ENCODE assay signal across 1 cellular context in the genomic region with DNA sequence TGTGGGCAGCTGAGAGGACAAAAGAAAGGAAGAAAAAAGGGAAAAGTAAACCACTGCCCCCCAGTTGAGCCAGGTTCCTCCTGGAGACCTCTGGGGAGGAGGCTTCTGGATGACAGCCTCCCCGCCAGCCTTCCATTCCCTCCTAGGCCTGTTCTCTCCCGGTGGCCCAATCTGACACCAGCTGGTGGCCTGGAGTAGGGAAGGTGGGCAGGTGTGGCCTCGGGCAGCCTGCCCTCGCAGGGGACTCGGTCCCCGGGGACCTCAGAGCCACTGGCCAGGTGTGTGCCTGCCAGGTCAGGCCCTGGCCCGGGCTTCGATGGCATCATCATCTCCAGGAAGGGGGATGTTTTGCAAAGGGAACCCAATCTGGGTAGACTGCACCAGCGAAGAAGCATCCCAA.
TF ChIP-seq lines count a peak whose summit lies in the region.

No MANE protein-coding gene starts in this region.

TF ChIP-seq in GM23338, 12 proteins besides CTCF, POLR2A, EP300 and RAD21 (continued from another document):
- TF ChIP-seq, protein P1, sequence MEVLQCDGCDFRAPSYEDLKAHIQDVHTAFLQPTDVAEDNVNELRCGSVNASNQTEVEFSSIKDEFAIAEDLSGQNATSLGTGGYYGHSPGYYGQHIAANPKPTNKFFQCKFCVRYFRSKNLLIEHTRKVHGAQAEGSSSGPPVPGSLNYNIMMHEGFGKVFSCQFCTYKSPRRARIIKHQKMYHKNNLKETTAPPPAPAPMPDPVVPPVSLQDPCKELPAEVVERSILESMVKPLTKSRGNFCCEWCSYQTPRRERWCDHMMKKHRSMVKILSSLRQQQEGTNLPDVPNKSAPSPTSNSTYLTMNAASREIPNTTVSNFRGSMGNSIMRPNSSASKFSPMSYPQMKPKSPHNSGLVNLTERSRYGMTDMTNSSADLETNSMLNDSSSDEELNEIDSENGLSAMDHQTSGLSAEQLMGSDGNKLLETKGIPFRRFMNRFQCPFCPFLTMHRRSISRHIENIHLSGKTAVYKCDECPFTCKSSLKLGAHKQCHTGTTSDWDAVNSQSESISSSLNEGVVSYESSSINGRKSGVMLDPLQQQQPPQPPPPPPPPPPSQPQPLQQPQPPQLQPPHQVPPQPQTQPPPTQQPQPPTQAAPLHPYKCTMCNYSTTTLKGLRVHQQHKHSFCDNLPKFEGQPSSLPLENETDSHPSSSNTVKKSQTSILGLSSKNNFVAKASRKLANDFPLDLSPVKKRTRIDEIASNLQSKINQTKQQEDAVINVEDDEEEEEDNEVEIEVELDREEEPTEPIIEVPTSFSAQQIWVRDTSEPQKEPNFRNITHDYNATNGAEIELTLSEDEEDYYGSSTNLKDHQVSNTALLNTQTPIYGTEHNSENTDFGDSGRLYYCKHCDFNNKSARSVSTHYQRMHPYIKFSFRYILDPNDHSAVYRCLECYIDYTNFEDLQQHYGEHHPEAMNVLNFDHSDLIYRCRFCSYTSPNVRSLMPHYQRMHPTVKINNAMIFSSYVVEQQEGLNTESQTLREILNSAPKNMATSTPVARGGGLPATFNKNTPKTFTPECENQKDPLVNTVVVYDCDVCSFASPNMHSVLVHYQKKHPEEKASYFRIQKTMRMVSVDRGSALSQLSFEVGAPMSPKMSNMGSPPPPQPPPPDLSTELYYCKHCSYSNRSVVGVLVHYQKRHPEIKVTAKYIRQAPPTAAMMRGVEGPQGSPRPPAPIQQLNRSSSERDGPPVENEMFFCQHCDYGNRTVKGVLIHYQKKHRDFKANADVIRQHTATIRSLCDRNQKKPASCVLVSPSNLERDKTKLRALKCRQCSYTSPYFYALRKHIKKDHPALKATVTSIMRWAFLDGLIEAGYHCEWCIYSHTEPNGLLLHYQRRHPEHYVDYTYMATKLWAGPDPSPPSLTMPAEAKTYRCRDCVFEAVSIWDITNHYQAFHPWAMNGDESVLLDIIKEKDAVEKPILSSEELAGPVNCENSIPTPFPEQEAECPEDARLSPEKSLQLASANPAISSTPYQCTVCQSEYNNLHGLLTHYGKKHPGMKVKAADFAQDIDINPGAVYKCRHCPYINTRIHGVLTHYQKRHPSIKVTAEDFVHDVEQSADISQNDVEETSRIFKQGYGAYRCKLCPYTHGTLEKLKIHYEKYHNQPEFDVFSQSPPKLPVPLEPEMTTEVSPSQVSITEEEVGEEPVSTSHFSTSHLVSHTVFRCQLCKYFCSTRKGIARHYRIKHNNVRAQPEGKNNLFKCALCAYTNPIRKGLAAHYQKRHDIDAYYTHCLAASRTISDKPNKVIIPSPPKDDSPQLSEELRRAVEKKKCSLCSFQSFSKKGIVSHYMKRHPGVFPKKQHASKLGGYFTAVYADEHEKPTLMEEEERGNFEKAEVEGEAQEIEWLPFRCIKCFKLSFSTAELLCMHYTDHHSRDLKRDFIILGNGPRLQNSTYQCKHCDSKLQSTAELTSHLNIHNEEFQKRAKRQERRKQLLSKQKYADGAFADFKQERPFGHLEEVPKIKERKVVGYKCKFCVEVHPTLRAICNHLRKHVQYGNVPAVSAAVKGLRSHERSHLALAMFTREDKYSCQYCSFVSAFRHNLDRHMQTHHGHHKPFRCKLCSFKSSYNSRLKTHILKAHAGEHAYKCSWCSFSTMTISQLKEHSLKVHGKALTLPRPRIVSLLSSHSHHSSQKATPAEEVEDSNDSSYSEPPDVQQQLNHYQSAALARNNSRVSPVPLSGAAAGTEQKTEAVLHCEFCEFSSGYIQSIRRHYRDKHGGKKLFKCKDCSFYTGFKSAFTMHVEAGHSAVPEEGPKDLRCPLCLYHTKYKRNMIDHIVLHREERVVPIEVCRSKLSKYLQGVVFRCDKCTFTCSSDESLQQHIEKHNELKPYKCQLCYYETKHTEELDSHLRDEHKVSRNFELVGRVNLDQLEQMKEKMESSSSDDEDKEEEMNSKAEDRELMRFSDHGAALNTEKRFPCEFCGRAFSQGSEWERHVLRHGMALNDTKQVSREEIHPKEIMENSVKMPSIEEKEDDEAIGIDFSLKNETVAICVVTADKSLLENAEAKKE (CRISPR knock-in tag; IDR thresholded peaks at IDR 0.05) = no peak
- TF ChIP-seq JUNB (IDR thresholded peaks at IDR 0.05; ENCODE audit: unreplicated experiment) = no peak
- TF ChIP-seq NANOG (IDR thresholded peaks at IDR 0.05; ENCODE audit: borderline replicate concordance) = no peak
- no peak for TF ChIP-seq ZNF331 (CRISPR knock-in tag; IDR thresholded peaks at IDR 0.05; ENCODE audit: low read depth)
- TF ChIP-seq EZH2phosphoT487 (IDR thresholded peaks at IDR 0.05; ENCODE audit: unreplicated experiment) = no peak
- no peak for TF ChIP-seq STAT1 (IDR thresholded peaks at IDR 0.05; ENCODE audit: unreplicated experiment)
- TF ChIP-seq, protein P2, sequence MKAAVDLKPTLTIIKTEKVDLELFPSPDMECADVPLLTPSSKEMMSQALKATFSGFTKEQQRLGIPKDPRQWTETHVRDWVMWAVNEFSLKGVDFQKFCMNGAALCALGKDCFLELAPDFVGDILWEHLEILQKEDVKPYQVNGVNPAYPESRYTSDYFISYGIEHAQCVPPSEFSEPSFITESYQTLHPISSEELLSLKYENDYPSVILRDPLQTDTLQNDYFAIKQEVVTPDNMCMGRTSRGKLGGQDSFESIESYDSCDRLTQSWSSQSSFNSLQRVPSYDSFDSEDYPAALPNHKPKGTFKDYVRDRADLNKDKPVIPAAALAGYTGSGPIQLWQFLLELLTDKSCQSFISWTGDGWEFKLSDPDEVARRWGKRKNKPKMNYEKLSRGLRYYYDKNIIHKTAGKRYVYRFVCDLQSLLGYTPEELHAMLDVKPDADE (IDR thresholded peaks at IDR 0.05) = no peak
- TF ChIP-seq CREB1 (CRISPR knock-in tag; IDR thresholded peaks at IDR 0.05; ENCODE audit: low read depth) = no peak
- no peak for TF ChIP-seq ZNF114 (CRISPR knock-in tag; IDR thresholded peaks at IDR 0.05)
TF ChIP-seq in GM23338: peak in this region for 0.
